7 cellular contexts compared by ENCODE assay signal in the genomic region with DNA sequence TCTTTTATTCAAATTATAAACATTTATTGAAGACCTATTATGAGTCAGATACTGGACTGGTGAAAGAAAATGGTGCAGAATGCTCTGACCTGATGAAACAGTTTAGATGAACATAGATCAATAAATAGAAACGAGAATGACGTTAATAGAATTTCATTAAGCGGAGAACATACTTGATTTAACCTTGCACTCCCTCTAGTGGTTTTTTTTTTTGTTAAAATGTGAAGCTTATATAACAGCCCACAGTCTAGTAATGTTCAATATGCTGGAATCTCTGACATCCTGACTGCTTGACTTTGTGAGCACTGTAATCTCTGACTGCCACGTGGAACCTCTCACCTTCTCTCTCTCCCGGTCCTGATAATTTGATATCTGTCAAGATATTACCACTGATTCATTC. TPM values are rescaled to one million over a fixed set of nuclear protein-coding genes. Genes with fewer than 3 reads are reported as not detected.
DNase-seq lines count a peak whose midpoint lies in the region; ATAC-seq and TF ChIP-seq lines count a peak whose summit lies in the region.

No MANE protein-coding gene starts in this region.

- DNase-seq in HCEC 1CT (peak; percentile 23), fibroblast of peridontal ligament (ENCODE audit: extremely low read depth) (peak; percentile 58), sciatic nerve (ENCODE audit: low spot score) (no peak)
- DNase-seq in activated CD8-positive, alpha-beta memory T cell treated with anti-CD3 and anti-CD28 coated beads, Interleukin-2, amount 50 U/mL, for 48 hours = no peak

- peak; percentile 34; the same call in 1 of the 2 replicates for TF ChIP-seq CTCF in OCI-LY1 (IDR thresholded peaks at IDR 0.05; ENCODE audit: low read length)

- no peak overlapping the region for H3K4me3 ChIP-seq in OCI-LY1 (ENCODE audit: low read depth, low read length, poor library complexity, severe bottlenecking)

- no peaks in the 10 kb centered on the region for H3K4me1 ChIP-seq in OCI-LY1 (ENCODE audit: insufficient read depth, low read length, severe bottlenecking)

- H2AFZ ChIP-seq in OCI-LY1 (ENCODE audit: low read length) = no peak overlapping the region

- peak; percentile 86 for ATAC-seq in sciatic nerve
- ATAC-seq in GM21390 (IDR thresholded peaks at IDR 0.05; ENCODE audit: unreplicated experiment) = no peak
- no peak for ATAC-seq in GM18498 (IDR thresholded peaks at IDR 0.05; ENCODE audit: unreplicated experiment)

- no peaks in the 10 kb centered on the region for H3K27me3 ChIP-seq in OCI-LY1 (ENCODE audit: insufficient read depth, low read length)

- H3K36me3 ChIP-seq in OCI-LY1 (ENCODE audit: insufficient read depth, low read length) = no peaks in the 10 kb centered on the region

- intact Hi-C loops in sciatic nerve (cut with DNase I) = no loop called here

- no peaks in the 10 kb centered on the region for H3K9me2 ChIP-seq in OCI-LY1 (ENCODE audit: low read depth, low read length)

- H3K4me2 ChIP-seq in OCI-LY1 (ENCODE audit: low read length) = no peak overlapping the region

- H3K79me2 ChIP-seq in OCI-LY1 (ENCODE audit: insufficient read depth, low read length) = no peaks in the 10 kb centered on the region

- no peaks in the 10 kb centered on the region for H3K9me3 ChIP-seq in OCI-LY1 (ENCODE audit: low read length)

- H3K9ac ChIP-seq in OCI-LY1 (ENCODE audit: low read length) = no peak overlapping the region

- no peaks in the 10 kb centered on the region for H3F3A ChIP-seq in OCI-LY1 (ENCODE audit: insufficient read depth, low read length)

- no peak overlapping the region for H3K27ac ChIP-seq in OCI-LY1 (ENCODE audit: low read depth, low read length, poor library complexity, severe bottlenecking)

- H4K20me1 ChIP-seq in OCI-LY1 (ENCODE audit: insufficient read depth, low read length) = no peaks in the 10 kb centered on the region

RNA-seq across cellular contexts. Expression of gene HDAC8, which starts 32.3 kb away (rescaled TPM):
- 39.4 TPM for total RNA-seq in sciatic nerve

Comparison
In these comparisons a context has a peak if more than half of its experiments do, and no peak if none do; other contexts are left out.
1. DNase-seq: peak in HCEC 1CT (single experiment) and fibroblast of peridontal ligament (single experiment); none in sciatic nerve (single experiment) and activated CD8-positive, alpha-beta memory T cell treated with anti-CD3 and anti-CD28 coated beads, Interleukin-2, amount 50 U/mL, for 48 hours (single experiment).